In the genomic region with DNA sequence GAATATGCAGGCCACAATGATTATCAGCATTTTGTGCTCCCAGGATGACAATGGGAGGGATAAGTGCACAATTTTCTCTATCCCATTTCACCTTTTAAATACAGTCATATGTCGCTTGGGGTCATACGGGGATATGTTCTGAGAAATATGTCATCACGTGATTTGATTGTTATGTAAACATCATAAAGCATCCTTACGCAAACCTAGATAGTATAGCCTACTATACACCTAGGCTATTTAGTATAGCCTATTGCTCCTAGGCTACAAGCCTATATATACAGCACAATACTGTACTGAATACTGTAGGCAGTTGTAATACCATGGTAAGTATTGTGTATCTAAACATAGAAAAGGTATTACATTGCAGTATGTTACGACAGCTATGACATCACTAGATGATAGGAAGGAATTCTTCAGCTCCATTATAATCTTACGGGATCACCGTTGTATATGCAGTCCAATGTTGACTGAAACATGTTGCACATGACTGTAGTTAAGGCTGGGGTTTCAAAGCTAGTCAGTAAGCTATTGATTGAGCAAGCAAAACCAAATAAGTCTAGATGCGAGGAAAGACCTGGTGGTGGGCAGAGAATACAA, we compare ENCODE assay signal across 18 cellular contexts. TPM values are rescaled to one million over a fixed set of nuclear protein-coding genes. Genes with fewer than 3 reads are reported as not detected.
DNase-seq lines count a peak whose midpoint lies in the region; ATAC-seq, FAIRE-seq and TF ChIP-seq lines count a peak whose summit lies in the region.
"Had no signal": no experiment of that assay in that cellular context is flagged by ENCODE, and none has a peak within 500 bp of the region (broad histone marks: within the 10 kb centered on the region; RNA-seq: fewer than 3 reads in every experiment).

No MANE protein-coding gene starts in this region.

- peak; percentile 78 for ATAC-seq in left colon
- ATAC-seq: Panc1 had no signal

- H3K9me3 ChIP-seq in HEK293 (ENCODE audit: control insufficient read depth, insufficient read depth, low read depth, low read length): no peaks in the 10 kb centered on the region

- no peak overlapping the region for H3K4me3 ChIP-seq in HEK293 (ENCODE audit: low read depth, low read length)

- no peak overlapping the region for H3K27ac ChIP-seq in HEK293 (ENCODE audit: extremely low read depth, low read depth, low read length)

- intact Hi-C loops in left colon (cut with DNase I, micrococcal nuclease): loop anchor here in 1 of 2 donors (10.0 kb wide), 1 partner anchor 225 kb away; a partner anchor contains a TSS

- POLR2A ChIA-PET in HEK293 (lab: Yijun Ruan, JAX) (interaction anchor here (0.5 kb wide), 1 partner anchor 90 kb away, joined by 4 read pairs; no protein-coding TSS in a partner anchor), GM10248 (lab: Yijun Ruan, JAX) (no interaction called here)

- peaks cover 27 to 83% of the 10 kb centered on the region in 2 experiments for H3K36me3 ChIP-seq in HEK293 (ENCODE audit: control insufficient read depth in 2 of 2, insufficient read depth in 1 of 2, low read length in 2 of 2)

- no peak for DNase-seq in D721Med (ENCODE audit: insufficient read length, low spot score)
- DNase-seq in amniotic epithelial cell (ENCODE audit: low read depth): peak; percentile 70
- no peak for DNase-seq in left colon
- DNase-seq in NCI-H1092 (lab: John Stamatoyannopoulos, UW): no peak
- no peak for DNase-seq in NCI-H1092 treated with DMSO at 0.1 percent for 48 hours (lab: John Stamatoyannopoulos, UW)
- DNase-seq in GM10248 (ENCODE audit: extremely low spot score): no peak
- DNase-seq: ACHN, AML-193, COR-L47, DMS153, EL, NCI-H1417 treated with DMSO at 0.1 percent for 48 hours, NCI-H2029 treated with DMSO at 0.1 percent for 48 hours, NCI-H524 treated with DMSO at 0.1 percent for 48 hours had no signal

- peak; percentile 68 for FAIRE-seq in D721Med (lab: Jason Lieb, UNC)
- FAIRE-seq: H54 had no signal

- no peak for TF ChIP-seq CTCF in D721Med (IDR thresholded peaks at IDR 0.05; ENCODE audit: insufficient read depth, missing control alignments)
- TF ChIP-seq CTCF in HEK293 (tag by site-specific recombination; IDR thresholded peaks at IDR 0.05): no peak
- no peak for TF ChIP-seq CTCF in GM10248 (IDR thresholded peaks at IDR 0.05; ENCODE audit: control extremely low read depth, extremely low read depth, low read depth, missing control alignments)

- CTCF ChIA-PET in HEK293 (lab: Yijun Ruan, JAX): interaction anchor here (1.2 kb wide), 1 partner anchor 15 kb away, joined by 3 read pairs; no protein-coding TSS in a partner anchor
- CTCF ChIA-PET in GM10248 (lab: Yijun Ruan, JAX): interaction anchor here (1.3 to 3.7 kb wide), 5 partner anchors 10 to 88 kb away, joined by 3 to 13 read pairs (median 5); a partner anchor contains a TSS

- no peaks in the 10 kb centered on the region for H3K4me1 ChIP-seq in HEK293 (ENCODE audit: control insufficient read depth, insufficient read depth, low read length)

TF ChIP-seq in HEK293, 187 proteins besides CTCF, POLR2A, EP300 and RAD21:
- TF ChIP-seq SALL2 (tag by site-specific recombination; IDR thresholded peaks at IDR 0.05; ENCODE audit: borderline replicate concordance) (no peak), ZNF629 (tag by site-specific recombination; IDR thresholded peaks at IDR 0.05) (peak; percentile 45), SCRT2 (tag by site-specific recombination; IDR thresholded peaks at IDR 0.05) (peak; percentile 80)
- TF ChIP-seq, protein P1, sequence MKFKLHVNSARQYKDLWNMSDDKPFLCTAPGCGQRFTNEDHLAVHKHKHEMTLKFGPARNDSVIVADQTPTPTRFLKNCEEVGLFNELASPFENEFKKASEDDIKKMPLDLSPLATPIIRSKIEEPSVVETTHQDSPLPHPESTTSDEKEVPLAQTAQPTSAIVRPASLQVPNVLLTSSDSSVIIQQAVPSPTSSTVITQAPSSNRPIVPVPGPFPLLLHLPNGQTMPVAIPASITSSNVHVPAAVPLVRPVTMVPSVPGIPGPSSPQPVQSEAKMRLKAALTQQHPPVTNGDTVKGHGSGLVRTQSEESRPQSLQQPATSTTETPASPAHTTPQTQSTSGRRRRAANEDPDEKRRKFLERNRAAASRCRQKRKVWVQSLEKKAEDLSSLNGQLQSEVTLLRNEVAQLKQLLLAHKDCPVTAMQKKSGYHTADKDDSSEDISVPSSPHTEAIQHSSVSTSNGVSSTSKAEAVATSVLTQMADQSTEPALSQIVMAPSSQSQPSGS (tag by site-specific recombination; IDR thresholded peaks at IDR 0.05; ENCODE audit: low read depth): peak; percentile 60; the same call in 1 of the 2 replicates

RNA-seq across cellular contexts. Expression of a gene that starts 18.9 kb away (rescaled TPM):
- 10 to 100 TPM; 73.2 to 78.8 TPM for total RNA-seq in left colon

RNA-seq across cellular contexts. Expression of a gene that starts 30.9 kb away (rescaled TPM):
- 100 to 1,000 TPM; 192 to 375 TPM for total RNA-seq in left colon

RNA-seq across cellular contexts. Expression of a gene that starts 38.4 kb away (rescaled TPM):
- total RNA-seq in left colon: 1 to 10 TPM; 1.0 to 1.9 TPM
- total RNA-seq: LHCN-M2 had no signal
